9 cellular contexts compared by ENCODE assay signal in the genomic region with DNA sequence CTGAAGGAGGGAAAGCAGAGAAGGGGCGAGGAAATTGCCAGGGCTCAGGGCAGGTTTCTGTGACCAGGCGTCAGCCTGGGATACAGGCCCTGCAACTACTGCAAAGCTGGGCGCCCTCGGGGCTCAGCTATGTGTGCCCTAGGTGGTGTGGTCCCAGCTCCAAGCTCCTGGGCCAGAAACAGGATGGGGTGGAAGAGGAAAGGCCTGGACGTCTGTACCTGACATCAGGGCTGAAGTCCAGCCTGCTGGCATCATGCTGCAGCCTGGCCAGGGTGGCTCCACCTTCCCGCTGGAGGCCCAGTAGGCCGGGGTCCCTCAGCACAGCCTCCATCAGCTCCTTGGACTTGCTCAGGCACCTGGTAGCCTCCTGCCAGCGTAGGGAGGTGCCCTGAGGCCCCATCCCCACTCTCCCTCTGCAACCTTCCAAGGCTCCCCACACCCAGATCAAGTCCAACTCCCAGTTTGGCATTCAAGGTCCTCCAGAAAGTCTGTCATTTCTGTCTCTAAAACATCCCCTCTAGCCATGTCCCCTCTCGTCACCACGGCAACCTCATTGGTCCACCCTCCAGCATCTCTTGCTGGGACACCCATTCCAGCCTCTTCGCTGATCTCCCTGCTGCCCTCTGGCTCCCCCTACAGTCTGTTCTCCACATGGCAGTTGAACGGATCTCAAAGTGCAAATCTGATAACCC. TPM values are rescaled to one million over a fixed set of nuclear protein-coding genes. Genes with fewer than 3 reads are reported as not detected.
A peak's percentile ranks its signal among the peaks of the same experiment; 100 is the strongest.
DNase-seq lines count a peak whose midpoint lies in the region; ATAC-seq and FAIRE-seq lines count a peak whose summit lies in the region.
"Had no signal": no experiment of that assay in that cellular context is flagged by ENCODE, and none has a peak within 500 bp of the region (broad histone marks: within the 10 kb centered on the region; RNA-seq: fewer than 3 reads in every experiment).

No MANE protein-coding gene starts in this region.

- FAIRE-seq in HTR-8/SVneo (lab: Jason Lieb, UNC) = peak; percentile 90

- no peak overlapping the region for H3K27ac ChIP-seq in SJCRH30

- H3K9me3 ChIP-seq in SJCRH30 (replicated peaks) = no peaks in the 10 kb centered on the region

- peaks cover 5% of the 10 kb centered on the region; the same call in 1 of the 2 replicates for H3K4me1 ChIP-seq in SJCRH30

- H3K36me3 Mint-ChIP-seq in activated naive CD4-positive, alpha-beta T cell treated with anti-CD3 and anti-CD28 coated beads, Interleukin-2, amount 10 ng/mL, durations not matched to agents 7 days and 5 days = no peaks in the 10 kb centered on the region

- no peak overlapping the region for H3K4me3 Mint-ChIP-seq in activated naive CD4-positive, alpha-beta T cell treated with anti-CD3 and anti-CD28 coated beads, Interleukin-2, amount 10 ng/mL, durations not matched to agents 7 days and 5 days
- H3K4me3 Mint-ChIP-seq: stimulated activated naive CD8-positive, alpha-beta T cell treated with anti-CD3 and anti-CD28 coated beads, Interleukin-15, Interleukin-2, amounts not matched to agents 100 ng/mL and 50 ng/mL, for 24 hours had no signal

- DNase-seq in Caki2 (ENCODE audit: low read depth) (peak; percentile 46), HTR-8/SVneo (ENCODE audit: insufficient read length, low spot score) (peak; percentile 90), SJCRH30 (peak; percentile 83 to 93), head of caudate nucleus (peak; percentile 8 to 89 (median 71)), posterior vena cava (ENCODE audit: low spot score) (peak; percentile 87)
- DNase-seq in activated naive CD4-positive, alpha-beta T cell treated with anti-CD3 and anti-CD28 coated beads, Interleukin-2, amount 10 ng/mL, durations not matched to agents 7 days and 5 days = peak; percentile 74

- CTCF ChIA-PET in activated naive CD4-positive, alpha-beta T cell treated with anti-CD3 and anti-CD28 coated beads, Interleukin-2, amount 10 ng/mL, durations not matched to agents 7 days and 5 days (lab: Charles Lee) = interaction anchor here (0.6 to 5.9 kb wide), 21 partner anchors 11 to 665 kb away, joined by 3 to 101 read pairs (median 6); no protein-coding TSS in a partner anchor

- no peaks in the 10 kb centered on the region for H3K9me3 Mint-ChIP-seq in activated naive CD4-positive, alpha-beta T cell treated with anti-CD3 and anti-CD28 coated beads, Interleukin-2, amount 10 ng/mL, durations not matched to agents 7 days and 5 days
- H3K9me3 Mint-ChIP-seq: stimulated activated naive CD8-positive, alpha-beta T cell treated with anti-CD3 and anti-CD28 coated beads, Interleukin-15, Interleukin-2, amounts not matched to agents 100 ng/mL and 50 ng/mL, for 24 hours had no signal

- H3K36me3 ChIP-seq in SJCRH30 = no peaks in the 10 kb centered on the region

- no peaks in the 10 kb centered on the region for H3K4me1 Mint-ChIP-seq in activated naive CD4-positive, alpha-beta T cell treated with anti-CD3 and anti-CD28 coated beads, Interleukin-2, amount 10 ng/mL, durations not matched to agents 7 days and 5 days

- no peaks in the 10 kb centered on the region for H3K27me3 ChIP-seq in SJCRH30

- intact Hi-C loops in head of caudate nucleus (cut with DNase I) = loop anchor here (5.0 to 10.0 kb wide), 2 partner anchors 102 to 165 kb away; no protein-coding TSS in a partner anchor
- intact Hi-C loops in posterior vena cava (cut with DNase I) = loop anchor here in 1 of 2 donors (2.0 to 5.0 kb wide), 2 partner anchors 165 to 314 kb away; no protein-coding TSS in a partner anchor

- in situ Hi-C loops in Caki2 (cut with HindIII; ENCODE audit: low pct_unique_long_range_greater_than_20kb, low sequenced_read_pairs) = no loop called here

- ATAC-seq in HG02759 (IDR thresholded peaks at IDR 0.05; ENCODE audit: unreplicated experiment) (no peak), GM21423 (IDR thresholded peaks at IDR 0.05; ENCODE audit: unreplicated experiment) (no peak)

- H3K27me3 Mint-ChIP-seq in activated naive CD4-positive, alpha-beta T cell treated with anti-CD3 and anti-CD28 coated beads, Interleukin-2, amount 10 ng/mL, durations not matched to agents 7 days and 5 days = peaks cover 21% of the 10 kb centered on the region

- H3K27ac Mint-ChIP-seq in activated naive CD4-positive, alpha-beta T cell treated with anti-CD3 and anti-CD28 coated beads, Interleukin-2, amount 10 ng/mL, durations not matched to agents 7 days and 5 days = no peak overlapping the region
- H3K27ac Mint-ChIP-seq: stimulated activated naive CD8-positive, alpha-beta T cell treated with anti-CD3 and anti-CD28 coated beads, Interleukin-15, Interleukin-2, amounts not matched to agents 100 ng/mL and 50 ng/mL, for 24 hours had no signal

- no peak overlapping the region for H3K4me3 ChIP-seq in SJCRH30

RNA-seq across cellular contexts. Expression of gene KIAA1755, which starts 38.2 kb away (rescaled TPM):
- 0.20 TPM in 1 of 2 replicates, not detected in the other for total RNA-seq in Caki2 (2014; rRNA removed; shearing (Covaris generic); ENCODE audit: low replicate concordance)
- total RNA-seq in SJCRH30 (2014; rRNA removed; shearing (Covaris generic)) = 1.4 TPM in 2 replicates
- 10 to 100 TPM; 12.9 to 18.6 TPM for total RNA-seq in posterior vena cava

RNA-seq across cellular contexts. Expression of gene TGM2, which starts 57.3 kb away (rescaled TPM):
- total RNA-seq in Caki2 (2014; rRNA removed; shearing (Covaris generic); ENCODE audit: low replicate concordance) = 144 and 178 TPM in 2 replicates
- total RNA-seq in SJCRH30 (2014; rRNA removed; shearing (Covaris generic)) = 0.10 and 0.13 TPM in 2 replicates
- total RNA-seq in posterior vena cava = 100 to 1,000 TPM; 442 to 500 TPM

Comparison
In these comparisons a context has a peak if more than half of its experiments do, and no peak if none do; other contexts are left out.
1. RNA of gene TGM2, which starts 57.3 kb away (total RNA-seq): 442 to 500 TPM in posterior vena cava and 144 to 178 TPM in Caki2; 0.10 to 0.13 TPM in SJCRH30; every median in the first group is over 100 times any median in the second.
2. Peak in every context shown above with its lines, with median percentiles within 50 percentile points of each other: DNase-seq.